2 cellular contexts compared by ENCODE assay signal in the genomic region with DNA sequence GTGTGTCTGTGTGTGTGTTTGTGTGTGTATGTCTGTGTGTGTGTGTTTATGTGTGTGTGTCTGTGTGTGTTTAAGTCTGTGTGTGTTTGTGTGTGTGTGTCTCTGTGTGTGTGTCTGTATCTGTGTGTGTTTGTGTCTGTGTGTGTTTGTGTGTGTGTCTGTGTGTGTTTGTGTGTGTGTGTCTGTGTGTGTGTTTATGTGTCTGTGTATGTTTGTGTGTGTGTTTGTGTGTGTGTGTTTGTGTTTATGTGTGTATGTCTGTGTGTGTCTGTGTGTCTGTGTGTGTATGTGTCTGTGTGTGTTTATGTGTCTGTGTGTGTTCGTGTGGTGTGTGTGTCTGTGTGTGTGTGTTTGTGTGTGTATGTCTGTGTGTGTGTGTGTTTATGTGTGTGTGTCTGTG.
TF ChIP-seq lines count a peak whose summit lies in the region.

No MANE protein-coding gene starts in this region.

TF ChIP-seq in HepG2, 621 proteins besides CTCF, POLR2A, EP300 and RAD21:
- 0 out of 2 replicates have a peak, but pooled peaks have one; percentile 44 for TF ChIP-seq NONO (IDR thresholded peaks at IDR 0.05)
- no peak for TF ChIP-seq NONO (CRISPR knock-in tag; conservative IDR thresholded peaks at IDR 0.05)
- 0 out of 2 replicates have a peak, but pooled peaks have one; percentile 44 for TF ChIP-seq FOXA1 (IDR thresholded peaks at IDR 0.05)
- no peak for TF ChIP-seq FOXA1 (CRISPR knock-in tag; IDR thresholded peaks at IDR 0.05)
- TF ChIP-seq ZNF646 (CRISPR knock-in tag; IDR thresholded peaks at IDR 0.05) = peak; percentile 68; the same call in 1 of the 2 replicates
- TF ChIP-seq FOXP1 (IDR thresholded peaks at IDR 0.05) = 0 out of 2 replicates have a peak, but pooled peaks have one; percentile 15
- no peak for TF ChIP-seq FOXP1 (CRISPR knock-in tag; IDR thresholded peaks at IDR 0.05)
- no peak for TF ChIP-seq PHB2 (IDR thresholded peaks at IDR 0.05; ENCODE audit: partially characterized antibody)

TF ChIP-seq in GM12878, 131 proteins besides CTCF, POLR2A, EP300 and RAD21:
- TF ChIP-seq, protein P1, sequence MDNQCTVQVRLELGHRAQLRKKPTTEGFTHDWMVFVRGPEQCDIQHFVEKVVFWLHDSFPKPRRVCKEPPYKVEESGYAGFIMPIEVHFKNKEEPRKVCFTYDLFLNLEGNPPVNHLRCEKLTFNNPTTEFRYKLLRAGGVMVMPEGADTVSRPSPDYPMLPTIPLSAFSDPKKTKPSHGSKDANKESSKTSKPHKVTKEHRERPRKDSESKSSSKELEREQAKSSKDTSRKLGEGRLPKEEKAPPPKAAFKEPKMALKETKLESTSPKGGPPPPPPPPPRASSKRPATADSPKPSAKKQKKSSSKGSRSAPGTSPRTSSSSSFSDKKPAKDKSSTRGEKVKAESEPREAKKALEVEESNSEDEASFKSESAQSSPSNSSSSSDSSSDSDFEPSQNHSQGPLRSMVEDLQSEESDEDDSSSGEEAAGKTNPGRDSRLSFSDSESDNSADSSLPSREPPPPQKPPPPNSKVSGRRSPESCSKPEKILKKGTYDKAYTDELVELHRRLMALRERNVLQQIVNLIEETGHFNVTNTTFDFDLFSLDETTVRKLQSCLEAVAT (IDR thresholded peaks at IDR 0.05) = peak; percentile 53; the same call in 1 of the 2 replicates
- TF ChIP-seq NFIC (IDR thresholded peaks at IDR 0.05; ENCODE audit: low read depth, low read length) (no peak), ZNF24 (IDR thresholded peaks at IDR 0.05) (no peak), ESRRA (IDR thresholded peaks at IDR 0.05; ENCODE audit: low read length) (no peak), NBN (IDR thresholded peaks at IDR 0.05) (peak; percentile 87), MTA2 (IDR thresholded peaks at IDR 0.05; ENCODE audit: low read depth) (no peak), ZSCAN29 (IDR thresholded peaks at IDR 0.05) (no peak), IRF4 (IDR thresholded peaks at IDR 0.05; ENCODE audit: low read depth, low read length) (no peak), MTA3 (IDR thresholded peaks at IDR 0.05; ENCODE audit: borderline replicate concordance, low read length) (no peak), TCF7 (IDR thresholded peaks at IDR 0.05; ENCODE audit: borderline replicate concordance) (no peak), HDGF (IDR thresholded peaks at IDR 0.05) (peak; percentile 99), SMAD1 (IDR thresholded peaks at IDR 0.05; ENCODE audit: low read depth, partially characterized antibody) (peak; percentile 31)
- TF ChIP-seq, protein P2, sequence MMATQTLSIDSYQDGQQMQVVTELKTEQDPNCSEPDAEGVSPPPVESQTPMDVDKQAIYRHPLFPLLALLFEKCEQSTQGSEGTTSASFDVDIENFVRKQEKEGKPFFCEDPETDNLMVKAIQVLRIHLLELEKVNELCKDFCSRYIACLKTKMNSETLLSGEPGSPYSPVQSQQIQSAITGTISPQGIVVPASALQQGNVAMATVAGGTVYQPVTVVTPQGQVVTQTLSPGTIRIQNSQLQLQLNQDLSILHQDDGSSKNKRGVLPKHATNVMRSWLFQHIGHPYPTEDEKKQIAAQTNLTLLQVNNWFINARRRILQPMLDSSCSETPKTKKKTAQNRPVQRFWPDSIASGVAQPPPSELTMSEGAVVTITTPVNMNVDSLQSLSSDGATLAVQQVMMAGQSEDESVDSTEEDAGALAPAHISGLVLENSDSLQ (IDR thresholded peaks at IDR 0.05) = 0 out of 2 replicates have a peak, but pooled peaks have one; percentile 12
- TF ChIP-seq, protein P3, sequence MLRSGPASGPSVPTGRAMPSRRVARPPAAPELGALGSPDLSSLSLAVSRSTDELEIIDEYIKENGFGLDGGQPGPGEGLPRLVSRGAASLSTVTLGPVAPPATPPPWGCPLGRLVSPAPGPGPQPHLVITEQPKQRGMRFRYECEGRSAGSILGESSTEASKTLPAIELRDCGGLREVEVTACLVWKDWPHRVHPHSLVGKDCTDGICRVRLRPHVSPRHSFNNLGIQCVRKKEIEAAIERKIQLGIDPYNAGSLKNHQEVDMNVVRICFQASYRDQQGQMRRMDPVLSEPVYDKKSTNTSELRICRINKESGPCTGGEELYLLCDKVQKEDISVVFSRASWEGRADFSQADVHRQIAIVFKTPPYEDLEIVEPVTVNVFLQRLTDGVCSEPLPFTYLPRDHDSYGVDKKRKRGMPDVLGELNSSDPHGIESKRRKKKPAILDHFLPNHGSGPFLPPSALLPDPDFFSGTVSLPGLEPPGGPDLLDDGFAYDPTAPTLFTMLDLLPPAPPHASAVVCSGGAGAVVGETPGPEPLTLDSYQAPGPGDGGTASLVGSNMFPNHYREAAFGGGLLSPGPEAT (IDR thresholded peaks at IDR 0.05; ENCODE audit: low read depth) = 0 out of 2 replicates have a peak, but pooled peaks have one; percentile 29
TF ChIP-seq in GM12878: peak in this region for 6.
